ENCODE assay signal across 19 cellular contexts in the genomic region with DNA sequence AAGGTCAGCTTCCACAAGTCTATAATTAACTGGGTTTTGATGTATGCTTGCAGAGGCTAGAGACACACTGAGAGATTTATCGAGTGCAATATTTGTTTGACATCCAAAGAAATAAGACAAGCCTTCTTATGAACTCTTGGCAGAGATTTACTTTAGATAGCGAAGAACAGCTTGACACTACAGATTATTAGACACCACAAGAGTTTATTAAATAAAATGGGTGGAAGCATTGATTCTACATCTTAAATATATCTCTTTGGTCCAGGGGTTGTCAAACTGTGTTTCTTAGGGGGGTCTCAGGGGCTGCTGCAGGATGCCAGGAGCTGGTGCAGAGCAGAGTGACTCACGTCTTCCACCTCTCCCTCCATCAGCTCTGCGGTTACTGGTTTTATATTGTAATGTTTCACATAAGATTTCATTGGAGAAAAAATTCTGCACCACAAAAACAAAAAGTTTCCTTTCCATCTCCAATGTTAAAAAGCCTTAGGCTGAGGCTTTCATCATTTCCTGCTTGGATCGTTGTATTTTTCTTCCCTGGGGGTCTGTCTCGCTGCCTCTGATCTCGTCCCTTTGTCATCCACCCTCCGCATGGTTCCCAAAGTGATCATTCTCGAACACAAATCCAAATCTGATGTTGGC.
DNase-seq lines count a peak whose midpoint lies in the region; ATAC-seq, FAIRE-seq and TF ChIP-seq lines count a peak whose summit lies in the region.
"Had no signal": no experiment of that assay in that cellular context is flagged by ENCODE, and none has a peak within 500 bp of the region (broad histone marks: within the 10 kb centered on the region; RNA-seq: fewer than 3 reads in every experiment).

No MANE protein-coding gene starts in this region.

- H3K4me1 Mint-ChIP-seq in activated naive CD4-positive, alpha-beta T cell treated with anti-CD3 and anti-CD28 coated beads, Interleukin-2, amount 10 ng/mL, durations not matched to agents 7 days and 5 days: peaks cover 24% of the 10 kb centered on the region
- peaks cover 35% of the 10 kb centered on the region for H3K4me1 Mint-ChIP-seq in stimulated activated naive CD8-positive, alpha-beta T cell treated with anti-CD3 and anti-CD28 coated beads, Interleukin-15, amount 100 ng/mL, for 72 hours

- H3K4me2 ChIP-seq in fibroblast of lung (ENCODE audit: extremely low read depth, insufficient read depth, low read length): peak overlapping the region; percentile 29

- no peaks in the 10 kb centered on the region for H3K27me3 Mint-ChIP-seq in activated naive CD4-positive, alpha-beta T cell treated with anti-CD3 and anti-CD28 coated beads, Interleukin-2, amount 10 ng/mL, durations not matched to agents 7 days and 5 days
- no peaks in the 10 kb centered on the region for H3K27me3 Mint-ChIP-seq in stimulated activated naive CD8-positive, alpha-beta T cell treated with anti-CD3 and anti-CD28 coated beads, Interleukin-15, amount 100 ng/mL, for 72 hours

- ATAC-seq in activated naive CD4-positive, alpha-beta T cell treated with anti-CD3 and anti-CD28 coated beads, Interleukin-2, amount 50 U/mL, for 72 hours: peak; percentile 34 to 57
- peak; percentile 49 for ATAC-seq in stimulated activated naive CD8-positive, alpha-beta T cell treated with anti-CD3 and anti-CD28 coated beads, Interleukin-15, amount 100 ng/mL, for 72 hours
- ATAC-seq: PC-3 had no signal

- peak overlapping the region; percentile 5 to 81 for H3K27ac Mint-ChIP-seq in activated naive CD4-positive, alpha-beta T cell treated with anti-CD3 and anti-CD28 coated beads, Interleukin-2, amount 50 U/mL, for 72 hours
- no peak overlapping the region for H3K27ac Mint-ChIP-seq in activated naive CD4-positive, alpha-beta T cell treated with anti-CD3 and anti-CD28 coated beads, Interleukin-2, amount 10 ng/mL, durations not matched to agents 7 days and 5 days
- peak overlapping the region; percentile 0 to 79 for H3K27ac Mint-ChIP-seq in stimulated activated naive CD8-positive, alpha-beta T cell treated with anti-CD3 and anti-CD28 coated beads, Interleukin-15, amount 100 ng/mL, for 72 hours

- H4K20me1 ChIP-seq in fibroblast of lung (ENCODE audit: control insufficient read depth, extremely low read depth, insufficient read depth, low read length): no peaks in the 10 kb centered on the region

- no peaks in the 10 kb centered on the region for H3K9me3 ChIP-seq in fibroblast of lung (ENCODE audit: control insufficient read depth, insufficient read depth, low read depth, low read length)
- H3K9me3 ChIP-seq: Caco-2 had no signal

- H2AFZ ChIP-seq in fibroblast of lung (ENCODE audit: low read length): peak overlapping the region; percentile 5

- H3K36me3 Mint-ChIP-seq in activated naive CD4-positive, alpha-beta T cell treated with anti-CD3 and anti-CD28 coated beads, Interleukin-2, amount 50 U/mL, for 72 hours: peaks cover 0 to 11% of the 10 kb centered on the region in 2 donors
- H3K36me3 Mint-ChIP-seq in activated naive CD4-positive, alpha-beta T cell treated with anti-CD3 and anti-CD28 coated beads, Interleukin-2, amount 10 ng/mL, durations not matched to agents 7 days and 5 days: no peaks in the 10 kb centered on the region

- FAIRE-seq in RCC 7860 (lab: Jason Lieb, UNC): no peak
- FAIRE-seq: keratinocyte had no signal

- H3K4me1 ChIP-seq in fibroblast of lung (ENCODE audit: control insufficient read depth, extremely low read depth, insufficient read depth, low read length): peaks cover 4% of the 10 kb centered on the region
- H3K4me1 ChIP-seq: Caco-2, esophagus muscularis mucosa had no signal

- no peaks in the 10 kb centered on the region for H3K36me3 ChIP-seq in fibroblast of lung (ENCODE audit: control insufficient read depth, insufficient read depth, low read length)
- H3K36me3 ChIP-seq: esophagus muscularis mucosa had no signal

- TF ChIP-seq CTCF in fibroblast of lung (conservative IDR thresholded peaks at IDR 0.05 in 1 of 2, IDR thresholded peaks at IDR 0.05 in 1 of 2; ENCODE audit: low read depth in 1 of 2, low read length in 2 of 2): no peak

- H3K27me3 ChIP-seq in fibroblast of lung (ENCODE audit: control insufficient read depth, insufficient read depth, low read length): no peaks in the 10 kb centered on the region
- H3K27me3 ChIP-seq: esophagus muscularis mucosa had no signal

- no peak overlapping the region for H3K4me3 Mint-ChIP-seq in activated naive CD4-positive, alpha-beta T cell treated with anti-CD3 and anti-CD28 coated beads, Interleukin-2, amount 10 ng/mL, durations not matched to agents 7 days and 5 days
- no peak overlapping the region for H3K4me3 Mint-ChIP-seq in stimulated activated naive CD8-positive, alpha-beta T cell treated with anti-CD3 and anti-CD28 coated beads, Interleukin-15, amount 100 ng/mL, for 72 hours

- H3K27ac ChIP-seq in fibroblast of lung (ENCODE audit: insufficient read depth, low read length): no peak overlapping the region
- H3K27ac ChIP-seq: esophagus muscularis mucosa had no signal

- CTCF ChIA-PET in activated naive CD4-positive, alpha-beta T cell treated with anti-CD3 and anti-CD28 coated beads, Interleukin-2, amount 10 ng/mL, durations not matched to agents 7 days and 5 days (lab: Charles Lee): interaction anchor here (1.0 to 3.1 kb wide), 4 partner anchors 138 to 552 kb away, joined by 4 to 14 read pairs (median 10); no protein-coding TSS in a partner anchor

- H3K9ac ChIP-seq in fibroblast of lung (ENCODE audit: insufficient read depth, low read length): no peak overlapping the region

- H3K79me2 ChIP-seq in fibroblast of lung (ENCODE audit: control insufficient read depth, insufficient read depth, low read length): no peaks in the 10 kb centered on the region

- H3K9me3 Mint-ChIP-seq in activated naive CD4-positive, alpha-beta T cell treated with anti-CD3 and anti-CD28 coated beads, Interleukin-2, amount 50 U/mL, for 72 hours: peaks cover 0 to 5% of the 10 kb centered on the region in 2 donors
- no peaks in the 10 kb centered on the region for H3K9me3 Mint-ChIP-seq in activated naive CD4-positive, alpha-beta T cell treated with anti-CD3 and anti-CD28 coated beads, Interleukin-2, amount 10 ng/mL, durations not matched to agents 7 days and 5 days
- peaks cover 0 to 16% of the 10 kb centered on the region in 2 donors for H3K9me3 Mint-ChIP-seq in stimulated activated naive CD8-positive, alpha-beta T cell treated with anti-CD3 and anti-CD28 coated beads, Interleukin-15, amount 100 ng/mL, for 72 hours

- DNase-seq in activated naive CD4-positive, alpha-beta T cell treated with anti-CD3 and anti-CD28 coated beads, Interleukin-2, amount 50 U/mL, for 72 hours (ENCODE audit: low spot score in 2 of 2): no peak
- no peak for DNase-seq in activated naive CD4-positive, alpha-beta T cell treated with anti-CD3 and anti-CD28 coated beads, Interleukin-2, amount 10 ng/mL, durations not matched to agents 7 days and 5 days
- DNase-seq in RCC 7860 (ENCODE audit: low spot score) (peak; percentile 6), fibroblast of lung (ENCODE audit: low read depth in 2 of 2) (peak; percentile 65 to 94), cortex of kidney (lab: John Stamatoyannopoulos, UW) (no peak), COR-L47 (lab: John Stamatoyannopoulos, UW) (no peak), DMS153 (lab: John Stamatoyannopoulos, UW) (no peak)
- DNase-seq in stimulated activated naive CD8-positive, alpha-beta T cell treated with anti-CD3 and anti-CD28 coated beads, Interleukin-15, amount 100 ng/mL, for 72 hours: no peak
- DNase-seq: activated CD4-positive, alpha-beta T cell treated with anti-CD3 and anti-CD28 coated beads, Interleukin-2, amount 50 U/mL, for 48 hours; activated gamma-delta T cell; Caco-2; GF-D8; H7; KBM-7; NCI-H2081 treated with DMSO at 0.1 percent for 48 hours; NCI-H748 treated with DMSO at 0.1 percent for 48 hours; PC-3 had no signal

- no peak overlapping the region for H3K4me3 ChIP-seq in fibroblast of lung (replicated peaks in 1 of 4; ENCODE audit: control extremely low read depth in 1 of 4, insufficient read depth in 1 of 4, low read depth in 3 of 4, low read length in 4 of 4)
- H3K4me3 ChIP-seq: esophagus muscularis mucosa had no signal

Comparison
In these comparisons a context has a peak if more than half of its experiments do, and no peak if none do; other contexts are left out.
1. DNase-seq: peak in RCC 7860 (single experiment) and fibroblast of lung (2 of 2); none in activated naive CD4-positive, alpha-beta T cell treated with anti-CD3 and anti-CD28 coated beads, Interleukin-2, amount 50 U/mL, for 72 hours (0 of 2), activated naive CD4-positive, alpha-beta T cell treated with anti-CD3 and anti-CD28 coated beads, Interleukin-2, amount 10 ng/mL, durations not matched to agents 7 days and 5 days (single experiment), stimulated activated naive CD8-positive, alpha-beta T cell treated with anti-CD3 and anti-CD28 coated beads, Interleukin-15, amount 100 ng/mL, for 72 hours (0 of 2), cortex of kidney (single experiment), COR-L47 (single experiment) and DMS153 (single experiment).